15 cellular contexts compared by ENCODE assay signal in the genomic region with DNA sequence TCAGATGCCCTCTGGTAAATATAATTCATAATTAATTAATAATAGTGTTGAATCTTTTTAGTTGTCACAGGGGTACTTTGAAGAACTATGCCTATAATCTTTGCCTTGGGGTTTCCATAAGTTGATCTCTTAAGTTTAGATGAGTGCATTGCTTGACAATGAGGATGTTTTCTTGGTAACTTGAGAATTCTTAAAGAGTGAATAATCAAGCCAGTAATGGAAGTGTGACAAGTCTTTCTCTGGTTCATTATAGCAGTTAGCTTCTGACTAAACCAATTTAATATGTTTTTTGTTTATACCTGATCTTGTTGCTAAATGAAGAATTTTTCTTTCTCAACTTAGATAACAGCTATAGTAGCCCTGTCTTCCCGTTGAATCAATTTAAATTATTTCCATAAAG. TPM values are rescaled to one million over a fixed set of nuclear protein-coding genes. Genes with fewer than 3 reads are reported as not detected.
A peak's percentile ranks its signal among the peaks of the same experiment; 100 is the strongest.
DNase-seq lines count a peak whose midpoint lies in the region; ATAC-seq and TF ChIP-seq lines count a peak whose summit lies in the region.
"Had no signal": no experiment of that assay in that cellular context is flagged by ENCODE, and none has a peak within 500 bp of the region (broad histone marks: within the 10 kb centered on the region; RNA-seq: fewer than 3 reads in every experiment).

No MANE protein-coding gene starts in this region.

- peaks cover 11% of the 10 kb centered on the region for H3K4me1 Mint-ChIP-seq in MCF 10A (ENCODE audit: insufficient read depth, unreplicated experiment)
- peaks cover 6 to 22% (median 19%) of the 10 kb centered on the region in 4 donors for H3K4me1 Mint-ChIP-seq in CD4-positive, alpha-beta memory T cell
- H3K4me1 Mint-ChIP-seq: activated CD4-positive, alpha-beta memory T cell treated with anti-CD3 and anti-CD28 coated beads, Interleukin-2, amount 10 ng/mL, durations not matched to agents 7 days and 5 days had no signal

- no peak overlapping the region for H3K27ac ChIP-seq in breast epithelium
- H3K27ac ChIP-seq in SK-N-MC, result peak overlapping the region; percentile 37; the same call in 1 of the 2 replicates
- H3K27ac ChIP-seq in CD4-positive, alpha-beta memory T cell (ENCODE audit: low read depth, low read length), result no peak overlapping the region

- ATAC-seq in GM21786 (IDR thresholded peaks at IDR 0.05; ENCODE audit: unreplicated experiment) (no peak), GM19467 (IDR thresholded peaks at IDR 0.05; ENCODE audit: unreplicated experiment) (no peak)
- ATAC-seq: GM12878 had no signal

- no TSS peak for BruUV-seq in MCF 10A (replicated peaks; lab: Mats Ljungman, UMichigan)

- POLR2A ChIA-PET in MCF 10A (lab: Yijun Ruan, JAX), result no interaction called here
- POLR2A ChIA-PET in CD4-positive, alpha-beta memory T cell (lab: Charles Lee; ENCODE audit: partially characterized antibody), result no interaction called here

- H3K9me3 ChIP-seq in breast epithelium (no peaks in the 10 kb centered on the region), SK-N-MC (ENCODE audit: low read depth, low read length) (no peaks in the 10 kb centered on the region)
- no peaks in the 10 kb centered on the region for H3K9me3 ChIP-seq in CD4-positive, alpha-beta memory T cell (ENCODE audit: control insufficient read depth in 1 of 2, low read length in 2 of 2)

- H3K27ac Mint-ChIP-seq in MCF 10A (ENCODE audit: low read depth, unreplicated experiment), result peak overlapping the region; percentile 71
- H3K27ac Mint-ChIP-seq in CD4-positive, alpha-beta memory T cell, result no peak overlapping the region
- H3K27ac Mint-ChIP-seq: activated CD4-positive, alpha-beta memory T cell treated with anti-CD3 and anti-CD28 coated beads, Interleukin-2, amount 10 ng/mL, durations not matched to agents 7 days and 5 days had no signal

- H3K4me3 ChIP-seq in breast epithelium (no peak overlapping the region), SK-N-MC (no peak overlapping the region)
- no peak overlapping the region for H3K4me3 ChIP-seq in CD4-positive, alpha-beta memory T cell (ENCODE audit: low read length in 2 of 2)
- H3K4me3 ChIP-seq: GM12878 had no signal

- H3K4me3 Mint-ChIP-seq in MCF 10A (ENCODE audit: unreplicated experiment), result no peak overlapping the region
- no peak overlapping the region for H3K4me3 Mint-ChIP-seq in CD4-positive, alpha-beta memory T cell
- H3K4me3 Mint-ChIP-seq: activated CD4-positive, alpha-beta memory T cell treated with anti-CD3 and anti-CD28 coated beads, Interleukin-2, amount 10 ng/mL, durations not matched to agents 7 days and 5 days had no signal

- H3K9ac ChIP-seq in SK-N-MC (ENCODE audit: insufficient read length), result no peak overlapping the region

- CTCF ChIA-PET in MCF 10A (lab: Yijun Ruan, JAX), result interaction anchor here (0.6 to 0.8 kb wide), 2 partner anchors 9 to 15 kb away, joined by 3 to 7 read pairs; no protein-coding TSS in a partner anchor
- CTCF ChIA-PET in CD4-positive, alpha-beta memory T cell (lab: Charles Lee; ENCODE audit: partially characterized antibody), result no interaction called here

- no peaks in the 10 kb centered on the region for H3K36me3 ChIP-seq in breast epithelium
- H3K36me3 ChIP-seq in SK-N-MC (ENCODE audit: insufficient read depth, low read length), result peaks cover 78% of the 10 kb centered on the region
- H3K36me3 ChIP-seq in CD4-positive, alpha-beta memory T cell (ENCODE audit: insufficient read depth, low read length), result peaks cover 4% of the 10 kb centered on the region

- H3K27me3 Mint-ChIP-seq in MCF 10A (ENCODE audit: insufficient read depth, unreplicated experiment), result no peaks in the 10 kb centered on the region
- H3K27me3 Mint-ChIP-seq in CD4-positive, alpha-beta memory T cell, result no peaks in the 10 kb centered on the region
- H3K27me3 Mint-ChIP-seq: activated CD4-positive, alpha-beta memory T cell treated with anti-CD3 and anti-CD28 coated beads, Interleukin-2, amount 10 ng/mL, durations not matched to agents 7 days and 5 days had no signal

- TF ChIP-seq CTCF in MCF 10A (IDR thresholded peaks at IDR 0.05; ENCODE audit: unreplicated experiment), result no peak
- TF ChIP-seq CTCF in breast epithelium (IDR thresholded peaks at IDR 0.05), result no peak

- no peaks in the 10 kb centered on the region for H3K27me3 ChIP-seq in breast epithelium
- H3K27me3 ChIP-seq in CD4-positive, alpha-beta memory T cell (ENCODE audit: insufficient read depth, low read length), result no peaks in the 10 kb centered on the region

- H3K36me3 Mint-ChIP-seq in MCF 10A (ENCODE audit: insufficient read depth, unreplicated experiment), result peaks cover 76% of the 10 kb centered on the region
- H3K36me3 Mint-ChIP-seq in CD4-positive, alpha-beta memory T cell, result peaks cover 47 to 73% of the 10 kb centered on the region in 2 donors

- no peaks in the 10 kb centered on the region for H3K9me3 Mint-ChIP-seq in MCF 10A (ENCODE audit: unreplicated experiment)
- H3K9me3 Mint-ChIP-seq in CD4-positive, alpha-beta memory T cell, result no peaks in the 10 kb centered on the region
- H3K9me3 Mint-ChIP-seq: activated CD4-positive, alpha-beta memory T cell treated with anti-CD3 and anti-CD28 coated beads, Interleukin-2, amount 10 ng/mL, durations not matched to agents 7 days and 5 days had no signal

- no peaks in the 10 kb centered on the region for H3K4me1 ChIP-seq in breast epithelium
- H3K4me1 ChIP-seq in CD4-positive, alpha-beta memory T cell (ENCODE audit: insufficient read depth, low read length), result no peaks in the 10 kb centered on the region

- TF ChIP-seq POLR2A in breast epithelium (IDR thresholded peaks at IDR 0.05), result no peak

- DNase-seq in MCF 10A (ENCODE audit: unreplicated experiment) (peak; percentile 19), breast epithelium (ENCODE audit: low spot score in 2 of 2) (no peak), SK-N-MC (ENCODE audit: low read depth, low spot score) (no peak), fibroblast of peridontal ligament (ENCODE audit: extremely low read depth) (peak; percentile 69), GF-D8 (lab: John Stamatoyannopoulos, UW) (no peak)
- DNase-seq in CD4-positive, alpha-beta memory T cell, result no peak
- DNase-seq: 8988T; activated CD4-positive, alpha-beta memory T cell treated with anti-CD3 and anti-CD28 coated beads, Interleukin-2, amount 10 ng/mL, durations not matched to agents 7 days and 5 days; DMS 273 treated with DMSO at 0.1 percent for 48 hours; GOT3; midbrain; NCI-H2107 had no signal

- intact Hi-C loops in MCF 10A (cut with micrococcal nuclease), result loop anchor here (10.0 kb wide), 1 partner anchor 143 kb away; no protein-coding TSS in a partner anchor
- intact Hi-C loops in breast epithelium (cut with DNase I; ENCODE audit: low total_unique reads), result no loop called here
- intact Hi-C loops in CD4-positive, alpha-beta memory T cell (cut with micrococcal nuclease), result no loop called here

RNA-seq across cellular contexts. Expression of gene ATXN10, which starts 46.2 kb away (rescaled TPM):
- total RNA-seq in MCF 10A (2022), result 149 and 193 TPM in 2 replicates
- 100 to 1,000 TPM in 2 of 3 donors, 10 to 100 TPM in 1; 78.6 to 145 (median 138) TPM for total RNA-seq in breast epithelium
- total RNA-seq in CD4-positive, alpha-beta memory T cell, result 10 to 100 TPM; 61.8 to 69.0 TPM
- 100 to 1,000 TPM in 1 of 2 donors, 10 to 100 TPM in 1; 83.5 to 102 TPM for polyA plus RNA-seq in CD4-positive, alpha-beta memory T cell

Comparison
In these comparisons a context has a peak if more than half of its experiments do, and no peak if none do; other contexts are left out.
1. DNase-seq: peak in MCF 10A (single experiment) and fibroblast of peridontal ligament (single experiment); none in breast epithelium (0 of 2), SK-N-MC (single experiment), GF-D8 (single experiment) and CD4-positive, alpha-beta memory T cell (0 of 5).